ENCODE assay signal across 1 cellular context in the genomic region with DNA sequence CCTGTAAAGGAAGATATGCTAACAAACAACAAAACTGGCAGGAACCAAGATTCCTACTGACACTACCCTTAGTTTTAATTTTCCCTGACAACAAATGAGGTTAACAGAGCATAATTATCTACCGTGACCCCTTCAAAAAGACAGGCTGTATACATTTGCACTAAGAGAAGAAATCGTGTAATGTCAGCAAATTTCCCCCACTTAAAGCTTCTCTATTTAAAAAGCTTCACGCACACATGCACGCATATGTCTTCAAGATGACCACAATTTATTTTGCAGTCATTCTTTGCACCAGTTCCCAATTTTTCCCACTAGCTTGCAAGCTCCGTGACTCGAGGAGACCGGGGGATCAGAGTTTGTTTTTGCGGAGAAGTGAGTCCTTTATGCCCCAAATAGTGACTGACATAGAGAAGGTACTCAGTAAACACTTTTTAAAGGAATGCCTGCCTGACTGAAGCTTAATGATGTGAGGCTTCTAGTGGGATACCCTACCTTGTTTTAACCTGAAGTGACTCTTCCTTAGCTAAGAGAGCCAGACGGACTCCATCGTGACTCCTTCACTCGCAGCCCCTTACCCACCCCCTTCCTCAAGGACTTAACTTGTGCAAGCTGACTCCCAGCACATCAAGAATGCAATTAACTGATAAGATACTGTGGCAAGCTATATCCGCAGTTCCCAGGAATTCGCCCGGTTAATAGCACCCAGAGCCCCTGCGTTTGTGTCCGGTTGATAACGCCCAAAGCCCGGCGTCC.
TF ChIP-seq lines count a peak whose summit lies in the region.

No MANE protein-coding gene starts in this region.

TF ChIP-seq in K562, 482 proteins besides CTCF, POLR2A, EP300 and RAD21 (continued from another document and continues in another):
- TF ChIP-seq, protein P1, sequence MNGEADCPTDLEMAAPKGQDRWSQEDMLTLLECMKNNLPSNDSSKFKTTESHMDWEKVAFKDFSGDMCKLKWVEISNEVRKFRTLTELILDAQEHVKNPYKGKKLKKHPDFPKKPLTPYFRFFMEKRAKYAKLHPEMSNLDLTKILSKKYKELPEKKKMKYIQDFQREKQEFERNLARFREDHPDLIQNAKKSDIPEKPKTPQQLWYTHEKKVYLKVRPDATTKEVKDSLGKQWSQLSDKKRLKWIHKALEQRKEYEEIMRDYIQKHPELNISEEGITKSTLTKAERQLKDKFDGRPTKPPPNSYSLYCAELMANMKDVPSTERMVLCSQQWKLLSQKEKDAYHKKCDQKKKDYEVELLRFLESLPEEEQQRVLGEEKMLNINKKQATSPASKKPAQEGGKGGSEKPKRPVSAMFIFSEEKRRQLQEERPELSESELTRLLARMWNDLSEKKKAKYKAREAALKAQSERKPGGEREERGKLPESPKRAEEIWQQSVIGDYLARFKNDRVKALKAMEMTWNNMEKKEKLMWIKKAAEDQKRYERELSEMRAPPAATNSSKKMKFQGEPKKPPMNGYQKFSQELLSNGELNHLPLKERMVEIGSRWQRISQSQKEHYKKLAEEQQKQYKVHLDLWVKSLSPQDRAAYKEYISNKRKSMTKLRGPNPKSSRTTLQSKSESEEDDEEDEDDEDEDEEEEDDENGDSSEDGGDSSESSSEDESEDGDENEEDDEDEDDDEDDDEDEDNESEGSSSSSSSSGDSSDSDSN (IDR thresholded peaks at IDR 0.05; ENCODE audit: borderline replicate concordance in 1 of 2, low read depth in 2 of 2, low read length in 2 of 2): peak; percentile 70 to 72; a peak in 2 of 4 replicates
- TF ChIP-seq PRMT5 (CRISPR knock-in tag; IDR thresholded peaks at IDR 0.05) (no peak), RBM34 (IDR thresholded peaks at IDR 0.05; ENCODE audit: borderline replicate concordance, insufficient read depth, low read length) (no peak), NR4A1 (CRISPR knock-in tag; IDR thresholded peaks at IDR 0.05) (peak; percentile 61; the same call in 1 of the 2 replicates), NR4A1 (tag; IDR thresholded peaks at IDR 0.05) (peak; percentile 99), YY1 (IDR thresholded peaks at IDR 0.05; ENCODE audit: borderline replicate concordance in 1 of 3, control insufficient read depth in 1 of 3, extremely low read depth in 1 of 3, insufficient read depth in 3 of 3, insufficient read length in 1 of 3, insufficient replicate concordance in 2 of 3, low read depth in 1 of 3, low read length in 2 of 3) (peak in 1 of 3 experiments; percentile 76), TEAD2 (tag; IDR thresholded peaks at IDR 0.05) (peak; percentile 70; the same call in 1 of the 2 replicates), JUNB (CRISPR knock-in tag; conservative IDR thresholded peaks at IDR 0.05) (no peak), ZNF224 (CRISPR knock-in tag; IDR thresholded peaks at IDR 0.05) (no peak), MYBL2 (IDR thresholded peaks at IDR 0.05; ENCODE audit: low read depth) (no peak), MYBL2 (CRISPR knock-in tag; IDR thresholded peaks at IDR 0.05; ENCODE audit: borderline replicate concordance) (no peak), RBFOX2 (IDR thresholded peaks at IDR 0.05; ENCODE audit: low read depth, low read length) (peak; percentile 64), ZNF785 (CRISPR knock-in tag; IDR thresholded peaks at IDR 0.05) (no peak), RBM14 (IDR thresholded peaks at IDR 0.05; ENCODE audit: borderline replicate concordance, insufficient read depth, low read depth, low read length) (no peak), TCFL5 (CRISPR knock-in tag; conservative IDR thresholded peaks at IDR 0.05) (peak; percentile 85), ZNF589 (CRISPR knock-in tag; IDR thresholded peaks at IDR 0.05; ENCODE audit: low read depth) (peak; percentile 84), FIP1L1 (IDR thresholded peaks at IDR 0.05; ENCODE audit: low read depth, low read length, poor library complexity, severe bottlenecking) (no peak), ZNF121 (CRISPR knock-in tag; conservative IDR thresholded peaks at IDR 0.05) (no peak), NR1H2 (CRISPR knock-in tag; IDR thresholded peaks at IDR 0.05) (no peak), NFRKB (IDR thresholded peaks at IDR 0.05; ENCODE audit: low read depth) (peak; percentile 86), ZNF75A (CRISPR knock-in tag; IDR thresholded peaks at IDR 0.05) (0 out of 2 replicates have a peak, but pooled peaks have one; percentile 34), ZNF699 (CRISPR knock-in tag; IDR thresholded peaks at IDR 0.05; ENCODE audit: insufficient replicate concordance) (no peak), BRD9 (IDR thresholded peaks at IDR 0.05; ENCODE audit: low read depth, partially characterized antibody) (peak; percentile 32), NCOA1 (IDR thresholded peaks at IDR 0.05; ENCODE audit: low read depth) (peak; percentile 80; the same call in 1 of the 2 replicates), SPI1 (IDR thresholded peaks at IDR 0.05; ENCODE audit: borderline replicate concordance, low read depth, low read length) (peak; percentile 7; the same call in 1 of the 2 replicates), CEBPB (tag; IDR thresholded peaks at IDR 0.05) (peak; percentile 80), TFAM (CRISPR knock-in tag; conservative IDR thresholded peaks at IDR 0.05) (no peak), KAT7 (CRISPR knock-in tag; IDR thresholded peaks at IDR 0.05; ENCODE audit: borderline replicate concordance) (no peak), MAZ (CRISPR knock-in tag; conservative IDR thresholded peaks at IDR 0.05 in 1 of 2, IDR thresholded peaks at IDR 0.05 in 1 of 2) (peak; percentile 27 to 84; a peak in 3 of 4 replicates), SMAD2 (IDR thresholded peaks at IDR 0.05; ENCODE audit: low read depth, low read length) (no peak), POLR2H (tag; IDR thresholded peaks at IDR 0.05; ENCODE audit: low read depth) (peak; percentile 78), ARID2 (IDR thresholded peaks at IDR 0.05) (no peak)
- TF ChIP-seq, protein P2, sequence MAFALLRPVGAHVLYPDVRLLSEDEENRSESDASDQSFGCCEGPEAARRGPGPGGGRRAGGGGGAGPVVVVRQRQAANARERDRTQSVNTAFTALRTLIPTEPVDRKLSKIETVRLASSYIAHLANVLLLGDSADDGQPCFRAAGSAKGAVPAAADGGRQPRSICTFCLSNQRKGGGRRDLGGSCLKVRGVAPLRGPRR (CRISPR knock-in tag; IDR thresholded peaks at IDR 0.05): peak; percentile 80; the same call in 1 of the 2 replicates
- TF ChIP-seq, protein P3, sequence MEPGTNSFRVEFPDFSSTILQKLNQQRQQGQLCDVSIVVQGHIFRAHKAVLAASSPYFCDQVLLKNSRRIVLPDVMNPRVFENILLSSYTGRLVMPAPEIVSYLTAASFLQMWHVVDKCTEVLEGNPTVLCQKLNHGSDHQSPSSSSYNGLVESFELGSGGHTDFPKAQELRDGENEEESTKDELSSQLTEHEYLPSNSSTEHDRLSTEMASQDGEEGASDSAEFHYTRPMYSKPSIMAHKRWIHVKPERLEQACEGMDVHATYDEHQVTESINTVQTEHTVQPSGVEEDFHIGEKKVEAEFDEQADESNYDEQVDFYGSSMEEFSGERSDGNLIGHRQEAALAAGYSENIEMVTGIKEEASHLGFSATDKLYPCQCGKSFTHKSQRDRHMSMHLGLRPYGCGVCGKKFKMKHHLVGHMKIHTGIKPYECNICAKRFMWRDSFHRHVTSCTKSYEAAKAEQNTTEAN (CRISPR knock-in tag; IDR thresholded peaks at IDR 0.05): no peak
- TF ChIP-seq, protein P4, sequence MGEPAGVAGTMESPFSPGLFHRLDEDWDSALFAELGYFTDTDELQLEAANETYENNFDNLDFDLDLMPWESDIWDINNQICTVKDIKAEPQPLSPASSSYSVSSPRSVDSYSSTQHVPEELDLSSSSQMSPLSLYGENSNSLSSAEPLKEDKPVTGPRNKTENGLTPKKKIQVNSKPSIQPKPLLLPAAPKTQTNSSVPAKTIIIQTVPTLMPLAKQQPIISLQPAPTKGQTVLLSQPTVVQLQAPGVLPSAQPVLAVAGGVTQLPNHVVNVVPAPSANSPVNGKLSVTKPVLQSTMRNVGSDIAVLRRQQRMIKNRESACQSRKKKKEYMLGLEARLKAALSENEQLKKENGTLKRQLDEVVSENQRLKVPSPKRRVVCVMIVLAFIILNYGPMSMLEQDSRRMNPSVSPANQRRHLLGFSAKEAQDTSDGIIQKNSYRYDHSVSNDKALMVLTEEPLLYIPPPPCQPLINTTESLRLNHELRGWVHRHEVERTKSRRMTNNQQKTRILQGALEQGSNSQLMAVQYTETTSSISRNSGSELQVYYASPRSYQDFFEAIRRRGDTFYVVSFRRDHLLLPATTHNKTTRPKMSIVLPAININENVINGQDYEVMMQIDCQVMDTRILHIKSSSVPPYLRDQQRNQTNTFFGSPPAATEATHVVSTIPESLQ (CRISPR knock-in tag; IDR thresholded peaks at IDR 0.05): no peak
- TF ChIP-seq, protein P5, sequence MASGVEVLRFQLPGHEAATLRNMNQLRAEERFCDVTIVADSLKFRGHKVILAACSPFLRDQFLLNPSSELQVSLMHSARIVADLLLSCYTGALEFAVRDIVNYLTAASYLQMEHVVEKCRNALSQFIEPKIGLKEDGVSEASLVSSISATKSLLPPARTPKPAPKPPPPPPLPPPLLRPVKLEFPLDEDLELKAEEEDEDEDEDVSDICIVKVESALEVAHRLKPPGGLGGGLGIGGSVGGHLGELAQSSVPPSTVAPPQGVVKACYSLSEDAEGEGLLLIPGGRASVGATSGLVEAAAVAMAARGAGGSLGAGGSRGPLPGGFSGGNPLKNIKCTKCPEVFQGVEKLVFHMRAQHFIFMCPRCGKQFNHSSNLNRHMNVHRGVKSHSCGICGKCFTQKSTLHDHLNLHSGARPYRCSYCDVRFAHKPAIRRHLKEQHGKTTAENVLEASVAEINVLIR (CRISPR knock-in tag; IDR thresholded peaks at IDR 0.05): peak; percentile 72
- TF ChIP-seq, protein P6, sequence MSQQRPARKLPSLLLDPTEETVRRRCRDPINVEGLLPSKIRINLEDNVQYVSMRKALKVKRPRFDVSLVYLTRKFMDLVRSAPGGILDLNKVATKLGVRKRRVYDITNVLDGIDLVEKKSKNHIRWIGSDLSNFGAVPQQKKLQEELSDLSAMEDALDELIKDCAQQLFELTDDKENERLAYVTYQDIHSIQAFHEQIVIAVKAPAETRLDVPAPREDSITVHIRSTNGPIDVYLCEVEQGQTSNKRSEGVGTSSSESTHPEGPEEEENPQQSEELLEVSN (IDR thresholded peaks at IDR 0.05; ENCODE audit: borderline replicate concordance in 1 of 2, extremely low read depth in 1 of 2, insufficient read depth in 1 of 2, insufficient read length in 1 of 2, low read depth in 1 of 2, low read length in 1 of 2, poor library complexity in 1 of 2, severe bottlenecking in 1 of 2): no peak
- TF ChIP-seq, protein P7, sequence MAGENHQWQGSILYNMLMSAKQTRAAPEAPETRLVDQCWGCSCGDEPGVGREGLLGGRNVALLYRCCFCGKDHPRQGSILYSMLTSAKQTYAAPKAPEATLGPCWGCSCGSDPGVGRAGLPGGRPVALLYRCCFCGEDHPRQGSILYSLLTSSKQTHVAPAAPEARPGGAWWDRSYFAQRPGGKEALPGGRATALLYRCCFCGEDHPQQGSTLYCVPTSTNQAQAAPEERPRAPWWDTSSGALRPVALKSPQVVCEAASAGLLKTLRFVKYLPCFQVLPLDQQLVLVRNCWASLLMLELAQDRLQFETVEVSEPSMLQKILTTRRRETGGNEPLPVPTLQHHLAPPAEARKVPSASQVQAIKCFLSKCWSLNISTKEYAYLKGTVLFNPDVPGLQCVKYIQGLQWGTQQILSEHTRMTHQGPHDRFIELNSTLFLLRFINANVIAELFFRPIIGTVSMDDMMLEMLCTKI (IDR thresholded peaks at IDR 0.05; ENCODE audit: partially characterized antibody): no peak
- TF ChIP-seq, protein P8, sequence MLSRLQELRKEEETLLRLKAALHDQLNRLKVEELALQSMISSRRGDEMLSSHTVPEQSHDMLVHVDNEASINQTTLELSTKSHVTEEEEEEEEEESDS (CRISPR knock-in tag; IDR thresholded peaks at IDR 0.05): no peak
- TF ChIP-seq, protein P9, sequence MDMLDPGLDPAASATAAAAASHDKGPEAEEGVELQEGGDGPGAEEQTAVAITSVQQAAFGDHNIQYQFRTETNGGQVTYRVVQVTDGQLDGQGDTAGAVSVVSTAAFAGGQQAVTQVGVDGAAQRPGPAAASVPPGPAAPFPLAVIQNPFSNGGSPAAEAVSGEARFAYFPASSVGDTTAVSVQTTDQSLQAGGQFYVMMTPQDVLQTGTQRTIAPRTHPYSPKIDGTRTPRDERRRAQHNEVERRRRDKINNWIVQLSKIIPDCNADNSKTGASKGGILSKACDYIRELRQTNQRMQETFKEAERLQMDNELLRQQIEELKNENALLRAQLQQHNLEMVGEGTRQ (CRISPR knock-in tag; IDR thresholded peaks at IDR 0.05): no peak
- TF ChIP-seq, protein P10, sequence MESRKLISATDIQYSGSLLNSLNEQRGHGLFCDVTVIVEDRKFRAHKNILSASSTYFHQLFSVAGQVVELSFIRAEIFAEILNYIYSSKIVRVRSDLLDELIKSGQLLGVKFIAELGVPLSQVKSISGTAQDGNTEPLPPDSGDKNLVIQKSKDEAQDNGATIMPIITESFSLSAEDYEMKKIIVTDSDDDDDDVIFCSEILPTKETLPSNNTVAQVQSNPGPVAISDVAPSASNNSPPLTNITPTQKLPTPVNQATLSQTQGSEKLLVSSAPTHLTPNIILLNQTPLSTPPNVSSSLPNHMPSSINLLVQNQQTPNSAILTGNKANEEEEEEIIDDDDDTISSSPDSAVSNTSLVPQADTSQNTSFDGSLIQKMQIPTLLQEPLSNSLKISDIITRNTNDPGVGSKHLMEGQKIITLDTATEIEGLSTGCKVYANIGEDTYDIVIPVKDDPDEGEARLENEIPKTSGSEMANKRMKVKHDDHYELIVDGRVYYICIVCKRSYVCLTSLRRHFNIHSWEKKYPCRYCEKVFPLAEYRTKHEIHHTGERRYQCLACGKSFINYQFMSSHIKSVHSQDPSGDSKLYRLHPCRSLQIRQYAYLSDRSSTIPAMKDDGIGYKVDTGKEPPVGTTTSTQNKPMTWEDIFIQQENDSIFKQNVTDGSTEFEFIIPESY (CRISPR knock-in tag; IDR thresholded peaks at IDR 0.05): no peak
- TF ChIP-seq, protein P11, sequence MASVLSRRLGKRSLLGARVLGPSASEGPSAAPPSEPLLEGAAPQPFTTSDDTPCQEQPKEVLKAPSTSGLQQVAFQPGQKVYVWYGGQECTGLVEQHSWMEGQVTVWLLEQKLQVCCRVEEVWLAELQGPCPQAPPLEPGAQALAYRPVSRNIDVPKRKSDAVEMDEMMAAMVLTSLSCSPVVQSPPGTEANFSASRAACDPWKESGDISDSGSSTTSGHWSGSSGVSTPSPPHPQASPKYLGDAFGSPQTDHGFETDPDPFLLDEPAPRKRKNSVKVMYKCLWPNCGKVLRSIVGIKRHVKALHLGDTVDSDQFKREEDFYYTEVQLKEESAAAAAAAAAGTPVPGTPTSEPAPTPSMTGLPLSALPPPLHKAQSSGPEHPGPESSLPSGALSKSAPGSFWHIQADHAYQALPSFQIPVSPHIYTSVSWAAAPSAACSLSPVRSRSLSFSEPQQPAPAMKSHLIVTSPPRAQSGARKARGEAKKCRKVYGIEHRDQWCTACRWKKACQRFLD (CRISPR knock-in tag; IDR thresholded peaks at IDR 0.05): peak; percentile 93; the same call in 1 of the 2 replicates
- TF ChIP-seq, protein P12, sequence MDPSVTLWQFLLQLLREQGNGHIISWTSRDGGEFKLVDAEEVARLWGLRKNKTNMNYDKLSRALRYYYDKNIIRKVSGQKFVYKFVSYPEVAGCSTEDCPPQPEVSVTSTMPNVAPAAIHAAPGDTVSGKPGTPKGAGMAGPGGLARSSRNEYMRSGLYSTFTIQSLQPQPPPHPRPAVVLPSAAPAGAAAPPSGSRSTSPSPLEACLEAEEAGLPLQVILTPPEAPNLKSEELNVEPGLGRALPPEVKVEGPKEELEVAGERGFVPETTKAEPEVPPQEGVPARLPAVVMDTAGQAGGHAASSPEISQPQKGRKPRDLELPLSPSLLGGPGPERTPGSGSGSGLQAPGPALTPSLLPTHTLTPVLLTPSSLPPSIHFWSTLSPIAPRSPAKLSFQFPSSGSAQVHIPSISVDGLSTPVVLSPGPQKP (CRISPR knock-in tag; IDR thresholded peaks at IDR 0.05): no peak
